Comparison of ENCODE assay signal across 32 cellular contexts in genomic region chr3:153744884-153745283, GRCh38.
"Had no signal": no experiment of that assay in that cellular context is flagged by ENCODE, and none has a peak within 500 bp of the region (broad histone marks: within the 10 kb centered on the region; RNA-seq: fewer than 3 reads in every experiment).

No MANE protein-coding gene starts in this region.

- H3K4me1 Mint-ChIP-seq: activated naive CD4-positive, alpha-beta T cell treated with anti-CD3 and anti-CD28 coated beads, Interleukin-2, amount 10 ng/mL, durations not matched to agents 7 days and 5 days; activated naive CD8-positive, alpha-beta T cell treated with anti-CD3 and anti-CD28 coated beads, Interleukin-2, amount 10 ng/mL, durations not matched to agents 7 days and 5 days; naive thymus-derived CD8-positive, alpha-beta T cell; neural crest cell; stimulated activated memory B cell treated with anti-CD40 and anti-IgM and Interleukin-4, amounts not matched to agents 10 μg/mL and 1 μg/mL and 100 μg/mL, for 72 hours; stimulated activated naive CD8-positive, alpha-beta T cell treated with anti-CD3 and anti-CD28 coated beads, Interleukin-15, amount 100 ng/mL, for 72 hours had no signal

- H3K27ac ChIP-seq: ascending aorta, brain microvascular endothelial cell, coronary artery, dorsolateral prefrontal cortex, gastrocnemius medialis, left ventricle myocardium inferior, parathyroid adenoma, psoas muscle, sigmoid colon, upper lobe of right lung, VCaP had no signal

- ATAC-seq: gastrocnemius medialis; naive thymus-derived CD8-positive, alpha-beta T cell; psoas muscle; stimulated activated memory B cell treated with anti-CD40 and anti-IgM and Interleukin-4, amounts not matched to agents 10 μg/mL and 1 μg/mL and 100 μg/mL, for 72 hours; stimulated activated naive CD8-positive, alpha-beta T cell treated with anti-CD3 and anti-CD28 coated beads, Interleukin-15, amount 100 ng/mL, for 72 hours; upper lobe of right lung had no signal

- H3K9me3 Mint-ChIP-seq: activated CD4-positive, alpha-beta memory T cell treated with anti-CD3 and anti-CD28 coated beads for 36 hours; activated naive CD4-positive, alpha-beta T cell treated with anti-CD3 and anti-CD28 coated beads, Interleukin-2, amount 10 ng/mL, durations not matched to agents 7 days and 5 days; activated naive CD8-positive, alpha-beta T cell treated with anti-CD3 and anti-CD28 coated beads, Interleukin-2, amount 10 ng/mL, durations not matched to agents 7 days and 5 days; activated T-cell treated with anti-CD3 and anti-CD28 coated beads, Interleukin-2, amount 50 U/mL, for 24 hours; naive thymus-derived CD8-positive, alpha-beta T cell; neural crest cell; stimulated activated memory B cell treated with anti-CD40 and anti-IgM and Interleukin-4, amounts not matched to agents 10 μg/mL and 1 μg/mL and 100 μg/mL, for 72 hours; stimulated activated naive CD8-positive, alpha-beta T cell treated with anti-CD3 and anti-CD28 coated beads, Interleukin-15, amount 100 ng/mL, for 72 hours had no signal

- H3K36me3 Mint-ChIP-seq: activated CD4-positive, alpha-beta memory T cell treated with anti-CD3 and anti-CD28 coated beads for 36 hours; activated naive CD4-positive, alpha-beta T cell treated with anti-CD3 and anti-CD28 coated beads, Interleukin-2, amount 10 ng/mL, durations not matched to agents 7 days and 5 days; activated naive CD8-positive, alpha-beta T cell treated with anti-CD3 and anti-CD28 coated beads, Interleukin-2, amount 10 ng/mL, durations not matched to agents 7 days and 5 days; naive thymus-derived CD8-positive, alpha-beta T cell; stimulated activated memory B cell treated with anti-CD40 and anti-IgM and Interleukin-4, amounts not matched to agents 10 μg/mL and 1 μg/mL and 100 μg/mL, for 72 hours had no signal

- H3K4me3 ChIP-seq: ascending aorta, coronary artery, dorsolateral prefrontal cortex, gastrocnemius medialis, left ventricle myocardium inferior, lung, psoas muscle, sigmoid colon, smooth muscle cell, upper lobe of right lung had no signal

- H3K4me1 ChIP-seq: ascending aorta, gastrocnemius medialis, left ventricle myocardium inferior, parathyroid adenoma, psoas muscle, upper lobe of right lung had no signal

- H3K9ac ChIP-seq: parathyroid adenoma had no signal

- H3K4me2 ChIP-seq: smooth muscle cell had no signal

- H2AFZ ChIP-seq: parathyroid adenoma had no signal

- H3K27ac Mint-ChIP-seq: activated CD4-positive, alpha-beta memory T cell treated with anti-CD3 and anti-CD28 coated beads for 36 hours; activated naive CD4-positive, alpha-beta T cell treated with anti-CD3 and anti-CD28 coated beads, Interleukin-2, amount 10 ng/mL, durations not matched to agents 7 days and 5 days; activated naive CD8-positive, alpha-beta T cell treated with anti-CD3 and anti-CD28 coated beads, Interleukin-2, amount 10 ng/mL, durations not matched to agents 7 days and 5 days; activated T-cell treated with anti-CD3 and anti-CD28 coated beads, Interleukin-2, amount 50 U/mL, for 24 hours; naive thymus-derived CD8-positive, alpha-beta T cell; stimulated activated memory B cell treated with anti-CD40 and anti-IgM and Interleukin-4, amounts not matched to agents 10 μg/mL and 1 μg/mL and 100 μg/mL, for 72 hours; stimulated activated naive CD8-positive, alpha-beta T cell treated with anti-CD3 and anti-CD28 coated beads, Interleukin-15, amount 100 ng/mL, for 72 hours had no signal

- H3K27me3 Mint-ChIP-seq: activated CD4-positive, alpha-beta memory T cell treated with anti-CD3 and anti-CD28 coated beads for 36 hours; activated naive CD4-positive, alpha-beta T cell treated with anti-CD3 and anti-CD28 coated beads, Interleukin-2, amount 10 ng/mL, durations not matched to agents 7 days and 5 days; activated naive CD8-positive, alpha-beta T cell treated with anti-CD3 and anti-CD28 coated beads, Interleukin-2, amount 10 ng/mL, durations not matched to agents 7 days and 5 days; activated T-cell treated with anti-CD3 and anti-CD28 coated beads, Interleukin-2, amount 50 U/mL, for 24 hours; stimulated activated memory B cell treated with anti-CD40 and anti-IgM and Interleukin-4, amounts not matched to agents 10 μg/mL and 1 μg/mL and 100 μg/mL, for 72 hours; stimulated activated naive CD8-positive, alpha-beta T cell treated with anti-CD3 and anti-CD28 coated beads, Interleukin-15, amount 100 ng/mL, for 72 hours had no signal

- H3K9me3 ChIP-seq: ascending aorta, gastrocnemius medialis, left ventricle myocardium inferior, psoas muscle, sigmoid colon, upper lobe of right lung had no signal

- FAIRE-seq: islet of Langerhans had no signal

- H3K4me3 Mint-ChIP-seq: activated CD4-positive, alpha-beta memory T cell treated with anti-CD3 and anti-CD28 coated beads for 36 hours; activated naive CD4-positive, alpha-beta T cell treated with anti-CD3 and anti-CD28 coated beads, Interleukin-2, amount 10 ng/mL, durations not matched to agents 7 days and 5 days; activated naive CD8-positive, alpha-beta T cell treated with anti-CD3 and anti-CD28 coated beads, Interleukin-2, amount 10 ng/mL, durations not matched to agents 7 days and 5 days; activated T-cell treated with anti-CD3 and anti-CD28 coated beads, Interleukin-2, amount 50 U/mL, for 24 hours; naive thymus-derived CD8-positive, alpha-beta T cell; neural crest cell; stimulated activated memory B cell treated with anti-CD40 and anti-IgM and Interleukin-4, amounts not matched to agents 10 μg/mL and 1 μg/mL and 100 μg/mL, for 72 hours; stimulated activated naive CD8-positive, alpha-beta T cell treated with anti-CD3 and anti-CD28 coated beads, Interleukin-15, amount 100 ng/mL, for 72 hours had no signal

- DNase-seq: activated CD4-positive, alpha-beta memory T cell treated with anti-CD3 and anti-CD28 coated beads for 36 hours; activated CD4-positive, alpha-beta T cell treated with anti-CD3 and anti-CD28 coated beads for 4 hours; activated CD8-positive, alpha-beta memory T cell treated with anti-CD3 and anti-CD28 coated beads, Interleukin-2, amount 50 U/mL, for 48 hours; activated gamma-delta T cell; activated naive CD4-positive, alpha-beta T cell treated with anti-CD3 and anti-CD28 coated beads, Interleukin-2, amount 10 ng/mL, durations not matched to agents 7 days and 5 days; activated naive CD8-positive, alpha-beta T cell treated with anti-CD3 and anti-CD28 coated beads, Interleukin-2, amount 10 ng/mL, durations not matched to agents 7 days and 5 days; activated T-cell treated with anti-CD3 and anti-CD28 coated beads, Interleukin-2, amount 50 U/mL, for 24 hours; brain microvascular endothelial cell; dorsolateral prefrontal cortex; effector memory CD4-positive, alpha-beta T cell; gastrocnemius medialis; glutamatergic neuron; left ventricle myocardium inferior; naive thymus-derived CD8-positive, alpha-beta T cell; nucleus accumbens; psoas muscle; sigmoid colon; stimulated activated CD4-positive, alpha-beta T cell treated with anti-CD3 and anti-CD28 coated beads, Interleukin-1b, Interleukin-23, amount 100 ng/mL, for 48 hours; stimulated activated CD4-positive, alpha-beta T cell treated with anti-CD3 and anti-CD28 coated beads, Interleukin-4, amount 100 ng/mL, for 4 hours; stimulated activated CD8-positive, alpha-beta memory T cell treated with anti-CD3 and anti-CD28 coated beads, Interleukin-4, amount 100 ng/mL, for 48 hours; stimulated activated naive CD8-positive, alpha-beta T cell treated with anti-CD3 and anti-CD28 coated beads, Interleukin-15, amount 100 ng/mL, for 72 hours; substantia nigra; upper lobe of right lung had no signal

- H3K79me2 ChIP-seq: parathyroid adenoma had no signal

- H3K27me3 ChIP-seq: ascending aorta, brain microvascular endothelial cell, dorsolateral prefrontal cortex, gastrocnemius medialis, sigmoid colon, upper lobe of right lung had no signal

- H3K36me3 ChIP-seq: ascending aorta, brain microvascular endothelial cell, gastrocnemius medialis, left ventricle myocardium inferior, sigmoid colon, upper lobe of right lung had no signal
